Comparison of ENCODE assay signal across 1 cellular context in the genomic region with DNA sequence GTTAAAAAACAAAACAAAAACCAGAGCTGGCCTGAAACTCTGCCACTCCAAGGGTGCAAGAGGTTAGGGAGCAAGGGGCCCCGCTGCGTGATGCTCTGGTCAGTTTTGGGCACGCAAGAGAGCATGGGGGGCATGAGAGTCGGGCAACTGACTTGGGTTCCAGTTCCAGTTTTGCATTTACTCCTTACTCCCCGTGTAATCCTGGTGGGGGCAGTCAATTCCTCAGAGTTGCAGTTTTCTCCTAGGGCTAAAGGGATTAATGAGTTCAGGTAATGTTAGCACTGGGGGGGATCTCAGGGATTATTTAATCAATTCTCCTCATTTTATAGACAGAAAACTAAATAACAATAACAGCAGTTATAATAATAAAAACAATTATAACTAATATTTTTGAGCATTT.
TF ChIP-seq lines count a peak whose summit lies in the region.

No MANE protein-coding gene starts in this region.

TF ChIP-seq in HepG2, 621 proteins besides CTCF, POLR2A, EP300 and RAD21:
- no peak for TF ChIP-seq BRD4 (CRISPR knock-in tag; IDR thresholded peaks at IDR 0.05)
- TF ChIP-seq, protein P1, sequence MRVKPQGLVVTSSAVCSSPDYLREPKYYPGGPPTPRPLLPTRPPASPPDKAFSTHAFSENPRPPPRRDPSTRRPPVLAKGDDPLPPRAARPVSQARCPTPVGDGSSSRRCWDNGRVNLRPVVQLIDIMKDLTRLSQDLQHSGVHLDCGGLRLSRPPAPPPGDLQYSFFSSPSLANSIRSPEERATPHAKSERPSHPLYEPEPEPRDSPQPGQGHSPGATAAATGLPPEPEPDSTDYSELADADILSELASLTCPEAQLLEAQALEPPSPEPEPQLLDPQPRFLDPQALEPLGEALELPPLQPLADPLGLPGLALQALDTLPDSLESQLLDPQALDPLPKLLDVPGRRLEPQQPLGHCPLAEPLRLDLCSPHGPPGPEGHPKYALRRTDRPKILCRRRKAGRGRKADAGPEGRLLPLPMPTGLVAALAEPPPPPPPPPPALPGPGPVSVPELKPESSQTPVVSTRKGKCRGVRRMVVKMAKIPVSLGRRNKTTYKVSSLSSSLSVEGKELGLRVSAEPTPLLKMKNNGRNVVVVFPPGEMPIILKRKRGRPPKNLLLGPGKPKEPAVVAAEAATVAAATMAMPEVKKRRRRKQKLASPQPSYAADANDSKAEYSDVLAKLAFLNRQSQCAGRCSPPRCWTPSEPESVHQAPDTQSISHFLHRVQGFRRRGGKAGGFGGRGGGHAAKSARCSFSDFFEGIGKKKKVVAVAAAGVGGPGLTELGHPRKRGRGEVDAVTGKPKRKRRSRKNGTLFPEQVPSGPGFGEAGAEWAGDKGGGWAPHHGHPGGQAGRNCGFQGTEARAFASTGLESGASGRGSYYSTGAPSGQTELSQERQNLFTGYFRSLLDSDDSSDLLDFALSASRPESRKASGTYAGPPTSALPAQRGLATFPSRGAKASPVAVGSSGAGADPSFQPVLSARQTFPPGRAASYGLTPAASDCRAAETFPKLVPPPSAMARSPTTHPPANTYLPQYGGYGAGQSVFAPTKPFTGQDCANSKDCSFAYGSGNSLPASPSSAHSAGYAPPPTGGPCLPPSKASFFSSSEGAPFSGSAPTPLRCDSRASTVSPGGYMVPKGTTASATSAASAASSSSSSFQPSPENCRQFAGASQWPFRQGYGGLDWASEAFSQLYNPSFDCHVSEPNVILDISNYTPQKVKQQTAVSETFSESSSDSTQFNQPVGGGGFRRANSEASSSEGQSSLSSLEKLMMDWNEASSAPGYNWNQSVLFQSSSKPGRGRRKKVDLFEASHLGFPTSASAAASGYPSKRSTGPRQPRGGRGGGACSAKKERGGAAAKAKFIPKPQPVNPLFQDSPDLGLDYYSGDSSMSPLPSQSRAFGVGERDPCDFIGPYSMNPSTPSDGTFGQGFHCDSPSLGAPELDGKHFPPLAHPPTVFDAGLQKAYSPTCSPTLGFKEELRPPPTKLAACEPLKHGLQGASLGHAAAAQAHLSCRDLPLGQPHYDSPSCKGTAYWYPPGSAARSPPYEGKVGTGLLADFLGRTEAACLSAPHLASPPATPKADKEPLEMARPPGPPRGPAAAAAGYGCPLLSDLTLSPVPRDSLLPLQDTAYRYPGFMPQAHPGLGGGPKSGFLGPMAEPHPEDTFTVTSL (CRISPR knock-in tag; IDR thresholded peaks at IDR 0.05; ENCODE audit: borderline replicate concordance) = no peak
- TF ChIP-seq STAG1 (CRISPR knock-in tag; IDR thresholded peaks at IDR 0.05) = peak; percentile 37; the same call in 1 of the 2 replicates
- TF ChIP-seq, protein P2, sequence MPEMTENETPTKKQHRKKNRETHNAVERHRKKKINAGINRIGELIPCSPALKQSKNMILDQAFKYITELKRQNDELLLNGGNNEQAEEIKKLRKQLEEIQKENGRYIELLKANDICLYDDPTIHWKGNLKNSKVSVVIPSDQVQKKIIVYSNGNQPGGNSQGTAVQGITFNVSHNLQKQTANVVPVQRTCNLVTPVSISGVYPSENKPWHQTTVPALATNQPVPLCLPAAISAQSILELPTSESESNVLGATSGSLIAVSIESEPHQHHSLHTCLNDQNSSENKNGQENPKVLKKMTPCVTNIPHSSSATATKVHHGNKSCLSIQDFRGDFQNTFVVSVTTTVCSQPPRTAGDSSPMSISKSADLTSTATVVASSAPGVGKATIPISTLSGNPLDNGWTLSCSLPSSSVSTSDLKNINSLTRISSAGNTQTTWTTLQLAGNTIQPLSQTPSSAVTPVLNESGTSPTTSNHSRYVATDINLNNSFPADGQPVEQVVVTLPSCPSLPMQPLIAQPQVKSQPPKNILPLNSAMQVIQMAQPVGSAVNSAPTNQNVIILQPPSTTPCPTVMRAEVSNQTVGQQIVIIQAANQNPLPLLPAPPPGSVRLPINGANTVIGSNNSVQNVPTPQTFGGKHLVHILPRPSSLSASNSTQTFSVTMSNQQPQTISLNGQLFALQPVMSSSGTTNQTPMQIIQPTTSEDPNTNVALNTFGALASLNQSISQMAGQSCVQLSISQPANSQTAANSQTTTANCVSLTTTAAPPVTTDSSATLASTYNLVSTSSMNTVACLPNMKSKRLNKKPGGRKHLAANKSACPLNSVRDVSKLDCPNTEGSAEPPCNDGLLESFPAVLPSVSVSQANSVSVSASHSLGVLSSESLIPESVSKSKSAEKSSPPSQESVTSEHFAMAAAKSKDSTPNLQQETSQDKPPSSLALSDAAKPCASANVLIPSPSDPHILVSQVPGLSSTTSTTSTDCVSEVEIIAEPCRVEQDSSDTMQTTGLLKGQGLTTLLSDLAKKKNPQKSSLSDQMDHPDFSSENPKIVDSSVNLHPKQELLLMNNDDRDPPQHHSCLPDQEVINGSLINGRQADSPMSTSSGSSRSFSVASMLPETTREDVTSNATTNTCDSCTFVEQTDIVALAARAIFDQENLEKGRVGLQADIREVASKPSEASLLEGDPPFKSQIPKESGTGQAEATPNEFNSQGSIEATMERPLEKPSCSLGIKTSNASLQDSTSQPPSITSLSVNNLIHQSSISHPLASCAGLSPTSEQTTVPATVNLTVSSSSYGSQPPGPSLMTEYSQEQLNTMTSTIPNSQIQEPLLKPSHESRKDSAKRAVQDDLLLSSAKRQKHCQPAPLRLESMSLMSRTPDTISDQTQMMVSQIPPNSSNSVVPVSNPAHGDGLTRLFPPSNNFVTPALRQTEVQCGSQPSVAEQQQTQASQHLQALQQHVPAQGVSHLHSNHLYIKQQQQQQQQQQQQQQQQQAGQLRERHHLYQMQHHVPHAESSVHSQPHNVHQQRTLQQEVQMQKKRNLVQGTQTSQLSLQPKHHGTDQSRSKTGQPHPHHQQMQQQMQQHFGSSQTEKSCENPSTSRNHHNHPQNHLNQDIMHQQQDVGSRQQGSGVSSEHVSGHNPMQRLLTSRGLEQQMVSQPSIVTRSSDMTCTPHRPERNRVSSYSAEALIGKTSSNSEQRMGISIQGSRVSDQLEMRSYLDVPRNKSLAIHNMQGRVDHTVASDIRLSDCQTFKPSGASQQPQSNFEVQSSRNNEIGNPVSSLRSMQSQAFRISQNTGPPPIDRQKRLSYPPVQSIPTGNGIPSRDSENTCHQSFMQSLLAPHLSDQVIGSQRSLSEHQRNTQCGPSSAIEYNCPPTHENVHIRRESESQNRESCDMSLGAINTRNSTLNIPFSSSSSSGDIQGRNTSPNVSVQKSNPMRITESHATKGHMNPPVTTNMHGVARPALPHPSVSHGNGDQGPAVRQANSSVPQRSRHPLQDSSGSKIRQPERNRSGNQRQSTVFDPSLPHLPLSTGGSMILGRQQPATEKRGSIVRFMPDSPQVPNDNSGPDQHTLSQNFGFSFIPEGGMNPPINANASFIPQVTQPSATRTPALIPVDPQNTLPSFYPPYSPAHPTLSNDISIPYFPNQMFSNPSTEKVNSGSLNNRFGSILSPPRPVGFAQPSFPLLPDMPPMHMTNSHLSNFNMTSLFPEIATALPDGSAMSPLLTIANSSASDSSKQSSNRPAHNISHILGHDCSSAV (CRISPR knock-in tag; IDR thresholded peaks at IDR 0.05; ENCODE audit: borderline replicate concordance) = no peak
- no peak for TF ChIP-seq HMG20B (CRISPR knock-in tag; conservative IDR thresholded peaks at IDR 0.05)
- no peak for TF ChIP-seq SRF (IDR thresholded peaks at IDR 0.05; ENCODE audit: low read depth, low read length)
- TF ChIP-seq SIN3A (IDR thresholded peaks at IDR 0.05; ENCODE audit: borderline replicate concordance, low read depth, low read length) = no peak
